20 cellular contexts compared by ENCODE assay signal in genomic region chr10:11249134-11249533, GRCh38.
DNase-seq lines count a peak whose midpoint lies in the region; ATAC-seq and TF ChIP-seq lines count a peak whose summit lies in the region.
"Had no signal": no experiment of that assay in that cellular context is flagged by ENCODE, and none has a peak within 500 bp of the region (broad histone marks: within the 10 kb centered on the region; RNA-seq: fewer than 3 reads in every experiment).

No MANE protein-coding gene starts in this region.

- DNase-seq in Right ventricle myocardium superior (no peak), right cardiac atrium (no peak), left ventricle myocardium inferior (no peak), SIG-M5 treated with dmso at 0.1 percent for 504 hours (lab: John Stamatoyannopoulos, UW; ENCODE audit: unreplicated experiment) (no peak), NCI-H2196 treated with DMSO at 0.1 percent for 48 hours (lab: John Stamatoyannopoulos, UW; ENCODE audit: unreplicated experiment) (no peak), T-helper 9 cell (no peak)
- no peak for DNase-seq in activated CD8-positive, alpha-beta T cell treated with anti-CD3 and anti-CD28 coated beads for 36 hours
- DNase-seq: ACHN; activated effector memory CD4-positive, alpha-beta T cell treated with anti-CD3 and anti-CD28 coated beads, Interleukin-2, amount 50 U/mL, for 16 hours; aorta; KBM-7; kidney glomerular epithelial cell; MV-4-11; NCI-H1930; stimulated activated naive CD8-positive, alpha-beta T cell treated with anti-CD3 and anti-CD28 coated beads, Interleukin-15, Interleukin-2, amounts not matched to agents 100 U/mL and 50 U/mL, for 24 hours; T-helper 1 cell; trophoblast cell had no signal

- H3K9me3 ChIP-seq in right cardiac atrium (ENCODE audit: control insufficient read depth, low read length): no peaks in the 10 kb centered on the region
- H3K9me3 ChIP-seq in left ventricle myocardium inferior (replicated peaks): no peaks in the 10 kb centered on the region
- H3K9me3 ChIP-seq: neutrophil had no signal

- peak overlapping the region; percentile 39 for H3K27ac Mint-ChIP-seq in activated CD8-positive, alpha-beta T cell treated with anti-CD3 and anti-CD28 coated beads for 36 hours

- peak; percentile 26 for ATAC-seq in Right ventricle myocardium superior (ENCODE audit: poor library complexity)
- no peak for ATAC-seq in right cardiac atrium
- no peak for ATAC-seq in activated CD8-positive, alpha-beta T cell treated with anti-CD3 and anti-CD28 coated beads for 36 hours
- ATAC-seq in GM18511 (IDR thresholded peaks at IDR 0.05; ENCODE audit: unreplicated experiment): no peak
- ATAC-seq: stimulated activated naive CD8-positive, alpha-beta T cell treated with anti-CD3 and anti-CD28 coated beads, Interleukin-15, Interleukin-2, amounts not matched to agents 100 U/mL and 50 U/mL, for 24 hours had no signal

- peaks cover 34% of the 10 kb centered on the region for H3K36me3 Mint-ChIP-seq in activated CD8-positive, alpha-beta T cell treated with anti-CD3 and anti-CD28 coated beads for 36 hours (ENCODE audit: low read depth)

- no peaks in the 10 kb centered on the region for H3K27me3 Mint-ChIP-seq in activated CD8-positive, alpha-beta T cell treated with anti-CD3 and anti-CD28 coated beads for 36 hours

- peaks cover 32% of the 10 kb centered on the region for H3K4me1 Mint-ChIP-seq in activated CD8-positive, alpha-beta T cell treated with anti-CD3 and anti-CD28 coated beads for 36 hours (ENCODE audit: low read depth)

- H3K4me3 ChIP-seq in right cardiac atrium (ENCODE audit: low read length) (no peak overlapping the region), left ventricle myocardium inferior (no peak overlapping the region)
- H3K4me3 ChIP-seq: coronary artery had no signal

- H3K4me1 ChIP-seq in right cardiac atrium (ENCODE audit: control insufficient read depth, insufficient read depth, low read length) (peaks cover 2% of the 10 kb centered on the region), left ventricle myocardium inferior (peaks cover 63% of the 10 kb centered on the region)

- POLR2A ChIA-PET in activated CD8-positive, alpha-beta T cell treated with anti-CD3 and anti-CD28 coated beads for 36 hours (lab: Charles Lee): interaction anchor here (0.6 kb wide), 1 partner anchor 30 kb away, joined by 3 read pairs; no protein-coding TSS in a partner anchor

- H3K27ac ChIP-seq in right cardiac atrium (ENCODE audit: low read length) (no peak overlapping the region), left ventricle myocardium inferior (replicated peaks) (peak overlapping the region; percentile 39)
- H3K27ac ChIP-seq: coronary artery had no signal

- H3K36me3 ChIP-seq in left ventricle myocardium inferior: peaks cover 6% of the 10 kb centered on the region

- intact Hi-C loops in Right ventricle myocardium superior (cut with DNase I): no loop called here
- intact Hi-C loops in right cardiac atrium (cut with DNase I): no loop called here
- intact Hi-C loops in activated CD8-positive, alpha-beta T cell treated with anti-CD3 and anti-CD28 coated beads for 36 hours (cut with micrococcal nuclease): no loop called here
- intact Hi-C loops in left ventricle myocardium inferior (cut with micrococcal nuclease): no loop called here

- TF ChIP-seq CTCF in activated CD8-positive, alpha-beta T cell treated with anti-CD3 and anti-CD28 coated beads for 36 hours (IDR thresholded peaks at IDR 0.05): no peak
- no peak for TF ChIP-seq CTCF in left ventricle myocardium inferior (IDR thresholded peaks at IDR 0.05; ENCODE audit: borderline replicate concordance)

- no peak overlapping the region for H3K4me3 Mint-ChIP-seq in activated CD8-positive, alpha-beta T cell treated with anti-CD3 and anti-CD28 coated beads for 36 hours

- CTCF ChIA-PET in activated CD8-positive, alpha-beta T cell treated with anti-CD3 and anti-CD28 coated beads for 36 hours (lab: Charles Lee): interaction anchor here (0.9 to 1.3 kb wide), 2 partner anchors 15 to 232 kb away, joined by 3 read pairs; partner anchors contain the start of gene CELF2

- 39% methylated on average over 6 of the region's 6 CpGs for WGBS in right cardiac atrium

- H3K27me3 ChIP-seq in right cardiac atrium (ENCODE audit: control insufficient read depth, insufficient read depth) (no peaks in the 10 kb centered on the region), left ventricle myocardium inferior (ENCODE audit: low read depth) (no peaks in the 10 kb centered on the region)
- H3K27me3 ChIP-seq: neutrophil had no signal

- H3K9me3 Mint-ChIP-seq in activated CD8-positive, alpha-beta T cell treated with anti-CD3 and anti-CD28 coated beads for 36 hours: no peaks in the 10 kb centered on the region
